18 cellular contexts compared by ENCODE assay signal in genomic region chr9:14098102-14098501, GRCh38.
DNase-seq lines count a peak whose midpoint lies in the region; ATAC-seq and TF ChIP-seq lines count a peak whose summit lies in the region.
"Had no signal": no experiment of that assay in that cellular context is flagged by ENCODE, and none has a peak within 500 bp of the region (broad histone marks: within the 10 kb centered on the region; RNA-seq: fewer than 3 reads in every experiment).

No MANE protein-coding gene starts in this region.

- no peak for DNase-seq in right atrium auricular region (ENCODE audit: low spot score)
- DNase-seq in Right ventricle myocardium inferior (ENCODE audit: missing footprints) = no peak
- no peak for DNase-seq in chondrocyte (ENCODE audit: low spot score)
- DNase-seq in nephron progenitor cell = no peak
- no peak for DNase-seq in NCI-H146 treated with DMSO at 0.1 percent for 48 hours (lab: John Stamatoyannopoulos, UW; ENCODE audit: unreplicated experiment)
- no peak for DNase-seq in COLO668 (lab: John Stamatoyannopoulos, UW; ENCODE audit: unreplicated experiment)
- DNase-seq: activated CD8-positive, alpha-beta memory T cell treated with anti-CD3 and anti-CD28 coated beads, Interleukin-2, amount 10 ng/mL, durations not matched to agents 7 days and 5 days; foreskin keratinocyte; kidney; NCI-H1092 had no signal

- H3K4me3 Mint-ChIP-seq in chondrocyte (ENCODE audit: unreplicated experiment) = no peak overlapping the region
- H3K4me3 Mint-ChIP-seq in nephron progenitor cell = peak overlapping the region; percentile 47
- H3K4me3 Mint-ChIP-seq: activated CD8-positive, alpha-beta memory T cell treated with anti-CD3 and anti-CD28 coated beads, Interleukin-2, amount 10 ng/mL, durations not matched to agents 7 days and 5 days; activated naive CD4-positive, alpha-beta T cell treated with anti-CD3 and anti-CD28 coated beads, Interleukin-2, amount 50 U/mL, for 24 hours; B cell; dendritic cell treated with granulocyte-macrophage colony-stimulating factor and Interleukin-4, amounts not matched to agents 40 ng/mL and 50 ng/mL, for 4 days had no signal

- no peaks in the 10 kb centered on the region for H3K36me3 ChIP-seq in right atrium auricular region
- H3K36me3 ChIP-seq: neutrophil had no signal

- ATAC-seq in Right ventricle myocardium inferior (no peak), HG02763 (IDR thresholded peaks at IDR 0.05; ENCODE audit: unreplicated experiment) (no peak), GM21825 (IDR thresholded peaks at IDR 0.05; ENCODE audit: unreplicated experiment) (no peak)
- ATAC-seq: activated CD8-positive, alpha-beta memory T cell treated with anti-CD3 and anti-CD28 coated beads, Interleukin-2, amount 10 ng/mL, durations not matched to agents 7 days and 5 days; HCT116 had no signal

- H3K4me1 ChIP-seq in right atrium auricular region = peaks cover 0 to 51% of the 10 kb centered on the region in 2 donors

- peak overlapping the region; percentile 39 to 77 for H3K27ac ChIP-seq in right atrium auricular region
- H3K27ac ChIP-seq: foreskin keratinocyte, neutrophil, SK-N-MC had no signal

- H3K9me3 Mint-ChIP-seq in chondrocyte (ENCODE audit: low read depth) = no peaks in the 10 kb centered on the region
- no peaks in the 10 kb centered on the region for H3K9me3 Mint-ChIP-seq in nephron progenitor cell
- H3K9me3 Mint-ChIP-seq: activated naive CD4-positive, alpha-beta T cell treated with anti-CD3 and anti-CD28 coated beads, Interleukin-2, amount 50 U/mL, for 24 hours; dendritic cell treated with granulocyte-macrophage colony-stimulating factor and Interleukin-4, amounts not matched to agents 40 ng/mL and 50 ng/mL, for 4 days had no signal

- H3K9me3 ChIP-seq in right atrium auricular region = no peaks in the 10 kb centered on the region
- H3K9me3 ChIP-seq: neutrophil had no signal

- intact Hi-C loops in Right ventricle myocardium inferior (cut with DNase I) = loop anchor here (5.0 to 10.0 kb wide), 7 partner anchors 71 to 653 kb away; no protein-coding TSS in a partner anchor

- H3K27ac Mint-ChIP-seq in chondrocyte (ENCODE audit: unreplicated experiment) (peak overlapping the region; percentile 95), nephron progenitor cell (peak overlapping the region; percentile 90)
- H3K27ac Mint-ChIP-seq: activated CD8-positive, alpha-beta memory T cell treated with anti-CD3 and anti-CD28 coated beads, Interleukin-2, amount 10 ng/mL, durations not matched to agents 7 days and 5 days; activated naive CD4-positive, alpha-beta T cell treated with anti-CD3 and anti-CD28 coated beads, Interleukin-2, amount 50 U/mL, for 24 hours; B cell; dendritic cell treated with granulocyte-macrophage colony-stimulating factor and Interleukin-4, amounts not matched to agents 40 ng/mL and 50 ng/mL, for 4 days had no signal

- peaks cover 6% of the 10 kb centered on the region for H3K36me3 Mint-ChIP-seq in chondrocyte (ENCODE audit: low read depth)
- no peaks in the 10 kb centered on the region for H3K36me3 Mint-ChIP-seq in nephron progenitor cell (ENCODE audit: low read depth)
- H3K36me3 Mint-ChIP-seq: activated CD8-positive, alpha-beta memory T cell treated with anti-CD3 and anti-CD28 coated beads, Interleukin-2, amount 10 ng/mL, durations not matched to agents 7 days and 5 days; activated naive CD4-positive, alpha-beta T cell treated with anti-CD3 and anti-CD28 coated beads, Interleukin-2, amount 50 U/mL, for 24 hours had no signal

- H3K27me3 ChIP-seq in right atrium auricular region = no peaks in the 10 kb centered on the region
- H3K27me3 ChIP-seq: foreskin keratinocyte, neutrophil had no signal

- no peak for TF ChIP-seq CTCF in right atrium auricular region (IDR thresholded peaks at IDR 0.05)
- no peak for TF ChIP-seq CTCF in chondrocyte (IDR thresholded peaks at IDR 0.05)
- no peak for TF ChIP-seq CTCF in nephron progenitor cell (IDR thresholded peaks at IDR 0.05)

- H3K4me1 Mint-ChIP-seq in chondrocyte (ENCODE audit: low read depth) = peaks cover 36% of the 10 kb centered on the region
- H3K4me1 Mint-ChIP-seq in nephron progenitor cell = peaks cover 67% of the 10 kb centered on the region
- H3K4me1 Mint-ChIP-seq: activated CD8-positive, alpha-beta memory T cell treated with anti-CD3 and anti-CD28 coated beads, Interleukin-2, amount 10 ng/mL, durations not matched to agents 7 days and 5 days; activated naive CD4-positive, alpha-beta T cell treated with anti-CD3 and anti-CD28 coated beads, Interleukin-2, amount 50 U/mL, for 24 hours; B cell had no signal

- no peak overlapping the region for H3K4me3 ChIP-seq in right atrium auricular region

- H3K27me3 Mint-ChIP-seq in chondrocyte (ENCODE audit: low read depth) (no peaks in the 10 kb centered on the region), nephron progenitor cell (ENCODE audit: low read depth, poor library complexity) (peaks cover 3% of the 10 kb centered on the region)
- H3K27me3 Mint-ChIP-seq: activated CD8-positive, alpha-beta memory T cell treated with anti-CD3 and anti-CD28 coated beads, Interleukin-2, amount 10 ng/mL, durations not matched to agents 7 days and 5 days; activated naive CD4-positive, alpha-beta T cell treated with anti-CD3 and anti-CD28 coated beads, Interleukin-2, amount 50 U/mL, for 24 hours; B cell; dendritic cell treated with granulocyte-macrophage colony-stimulating factor and Interleukin-4, amounts not matched to agents 40 ng/mL and 50 ng/mL, for 4 days had no signal
